In genomic region chr7:132154248-132154647, GRCh38 we compare ENCODE assay signal across 1 cellular context.
TF ChIP-seq lines count a peak whose summit lies in the region.

No MANE protein-coding gene starts in this region.

TF ChIP-seq in HCT116, 20 proteins besides CTCF, POLR2A, EP300 and RAD21 (continued from another document):
- TF ChIP-seq, protein P1, sequence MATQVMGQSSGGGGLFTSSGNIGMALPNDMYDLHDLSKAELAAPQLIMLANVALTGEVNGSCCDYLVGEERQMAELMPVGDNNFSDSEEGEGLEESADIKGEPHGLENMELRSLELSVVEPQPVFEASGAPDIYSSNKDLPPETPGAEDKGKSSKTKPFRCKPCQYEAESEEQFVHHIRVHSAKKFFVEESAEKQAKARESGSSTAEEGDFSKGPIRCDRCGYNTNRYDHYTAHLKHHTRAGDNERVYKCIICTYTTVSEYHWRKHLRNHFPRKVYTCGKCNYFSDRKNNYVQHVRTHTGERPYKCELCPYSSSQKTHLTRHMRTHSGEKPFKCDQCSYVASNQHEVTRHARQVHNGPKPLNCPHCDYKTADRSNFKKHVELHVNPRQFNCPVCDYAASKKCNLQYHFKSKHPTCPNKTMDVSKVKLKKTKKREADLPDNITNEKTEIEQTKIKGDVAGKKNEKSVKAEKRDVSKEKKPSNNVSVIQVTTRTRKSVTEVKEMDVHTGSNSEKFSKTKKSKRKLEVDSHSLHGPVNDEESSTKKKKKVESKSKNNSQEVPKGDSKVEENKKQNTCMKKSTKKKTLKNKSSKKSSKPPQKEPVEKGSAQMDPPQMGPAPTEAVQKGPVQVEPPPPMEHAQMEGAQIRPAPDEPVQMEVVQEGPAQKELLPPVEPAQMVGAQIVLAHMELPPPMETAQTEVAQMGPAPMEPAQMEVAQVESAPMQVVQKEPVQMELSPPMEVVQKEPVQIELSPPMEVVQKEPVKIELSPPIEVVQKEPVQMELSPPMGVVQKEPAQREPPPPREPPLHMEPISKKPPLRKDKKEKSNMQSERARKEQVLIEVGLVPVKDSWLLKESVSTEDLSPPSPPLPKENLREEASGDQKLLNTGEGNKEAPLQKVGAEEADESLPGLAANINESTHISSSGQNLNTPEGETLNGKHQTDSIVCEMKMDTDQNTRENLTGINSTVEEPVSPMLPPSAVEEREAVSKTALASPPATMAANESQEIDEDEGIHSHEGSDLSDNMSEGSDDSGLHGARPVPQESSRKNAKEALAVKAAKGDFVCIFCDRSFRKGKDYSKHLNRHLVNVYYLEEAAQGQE (IDR thresholded peaks at IDR 0.05; ENCODE audit: low read depth): no peak
- no peak for TF ChIP-seq EZH2 (IDR thresholded peaks at IDR 0.05)
- no peak for TF ChIP-seq EGR1 (IDR thresholded peaks at IDR 0.05; ENCODE audit: low read depth)
- TF ChIP-seq CEBPB (IDR thresholded peaks at IDR 0.05; ENCODE audit: low read depth): no peak
- TF ChIP-seq SP1 (IDR thresholded peaks at IDR 0.05; ENCODE audit: low read depth): no peak
- TF ChIP-seq FOSL1 (IDR thresholded peaks at IDR 0.05; ENCODE audit: low read depth): no peak
- no peak for TF ChIP-seq SRF (IDR thresholded peaks at IDR 0.05; ENCODE audit: low read depth)
- no peak for TF ChIP-seq ATF3 (IDR thresholded peaks at IDR 0.05)
- TF ChIP-seq, protein P2, sequence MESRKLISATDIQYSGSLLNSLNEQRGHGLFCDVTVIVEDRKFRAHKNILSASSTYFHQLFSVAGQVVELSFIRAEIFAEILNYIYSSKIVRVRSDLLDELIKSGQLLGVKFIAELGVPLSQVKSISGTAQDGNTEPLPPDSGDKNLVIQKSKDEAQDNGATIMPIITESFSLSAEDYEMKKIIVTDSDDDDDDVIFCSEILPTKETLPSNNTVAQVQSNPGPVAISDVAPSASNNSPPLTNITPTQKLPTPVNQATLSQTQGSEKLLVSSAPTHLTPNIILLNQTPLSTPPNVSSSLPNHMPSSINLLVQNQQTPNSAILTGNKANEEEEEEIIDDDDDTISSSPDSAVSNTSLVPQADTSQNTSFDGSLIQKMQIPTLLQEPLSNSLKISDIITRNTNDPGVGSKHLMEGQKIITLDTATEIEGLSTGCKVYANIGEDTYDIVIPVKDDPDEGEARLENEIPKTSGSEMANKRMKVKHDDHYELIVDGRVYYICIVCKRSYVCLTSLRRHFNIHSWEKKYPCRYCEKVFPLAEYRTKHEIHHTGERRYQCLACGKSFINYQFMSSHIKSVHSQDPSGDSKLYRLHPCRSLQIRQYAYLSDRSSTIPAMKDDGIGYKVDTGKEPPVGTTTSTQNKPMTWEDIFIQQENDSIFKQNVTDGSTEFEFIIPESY (IDR thresholded peaks at IDR 0.05; ENCODE audit: extremely low read depth, insufficient replicate concordance, low read length): no peak
- no peak for TF ChIP-seq ZFX (IDR thresholded peaks at IDR 0.05)
- TF ChIP-seq ZNF274 (IDR thresholded peaks at IDR 0.05; ENCODE audit: low read depth, low read length): no peak
- TF ChIP-seq, protein P3, sequence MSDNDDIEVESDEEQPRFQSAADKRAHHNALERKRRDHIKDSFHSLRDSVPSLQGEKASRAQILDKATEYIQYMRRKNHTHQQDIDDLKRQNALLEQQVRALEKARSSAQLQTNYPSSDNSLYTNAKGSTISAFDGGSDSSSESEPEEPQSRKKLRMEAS (IDR thresholded peaks at IDR 0.05): no peak
